ENCODE assay signal across 7 cellular contexts in genomic region chr1:235556807-235557206, GRCh38.
"Had no signal": no experiment of that assay in that cellular context is flagged by ENCODE, and none has a peak within 500 bp of the region (broad histone marks: within the 10 kb centered on the region; RNA-seq: fewer than 3 reads in every experiment).

No MANE protein-coding gene starts in this region.

- H3K27ac ChIP-seq: HL-60 had no signal

- DNase-seq: HCEC 1CT, HFFc6 had no signal

- FAIRE-seq: H1, H54, HepG2 had no signal

- H3K4me3 ChIP-seq: GM23338 had no signal

- H2AFZ ChIP-seq: GM23338 had no signal

- H3K4me2 ChIP-seq: GM23338 had no signal
